ENCODE assay signal across 8 cellular contexts in genomic region chr9:115524467-115525059, GRCh38.
A peak's percentile ranks its signal among the peaks of the same experiment; 100 is the strongest.
DNase-seq lines count a peak whose midpoint lies in the region; ATAC-seq and TF ChIP-seq lines count a peak whose summit lies in the region.

No MANE protein-coding gene starts in this region.

- H3K36me3 ChIP-seq in KMS-11 (ENCODE audit: insufficient read depth) (no peaks in the 10 kb centered on the region), SJSA1 (no peaks in the 10 kb centered on the region), esophagus squamous epithelium (no peaks in the 10 kb centered on the region)

- no peaks in the 10 kb centered on the region for H3K4me1 Mint-ChIP-seq in neural crest cell

- no peaks in the 10 kb centered on the region for H3K36me3 Mint-ChIP-seq in neural crest cell (ENCODE audit: low read depth)

- H2AFZ ChIP-seq in KMS-11 (ENCODE audit: low read depth) = no peak overlapping the region

- no peaks in the 10 kb centered on the region for H3K79me2 ChIP-seq in KMS-11 (ENCODE audit: insufficient read depth, low read depth)

- H3K9ac ChIP-seq in KMS-11 = no peak overlapping the region

- H3K4me3 Mint-ChIP-seq in neural crest cell = no peak overlapping the region

- intact Hi-C loops in esophagus squamous epithelium (cut with DNase I) = loop anchor here (5.0 kb wide), 1 partner anchor 507 kb away; no protein-coding TSS in a partner anchor

- H3K9me3 ChIP-seq in SJSA1 (replicated peaks) (no peaks in the 10 kb centered on the region), esophagus squamous epithelium (no peaks in the 10 kb centered on the region)

- no peaks in the 10 kb centered on the region for H4K20me1 ChIP-seq in KMS-11 (ENCODE audit: insufficient read depth)

- TF ChIP-seq POLR2A in esophagus squamous epithelium (IDR thresholded peaks at IDR 0.05) = no peak

- H3K27me3 Mint-ChIP-seq in neural crest cell (ENCODE audit: low read depth) = no peaks in the 10 kb centered on the region

- H3K4me1 ChIP-seq in KMS-11 (ENCODE audit: low read depth, poor library complexity, severe bottlenecking) (no peaks in the 10 kb centered on the region), SJSA1 (replicated peaks) (peaks cover 3% of the 10 kb centered on the region; the same call in 1 of the 2 replicates), esophagus squamous epithelium (peaks cover 0 to 7% (median 0%) of the 10 kb centered on the region in 3 donors)

- ATAC-seq in GM21825 (IDR thresholded peaks at IDR 0.05; ENCODE audit: unreplicated experiment) = no peak
- ATAC-seq in GM21737 (IDR thresholded peaks at IDR 0.05; ENCODE audit: unreplicated experiment) = no peak

- no peaks in the 10 kb centered on the region for H3K9me3 Mint-ChIP-seq in neural crest cell

- TF ChIP-seq CTCF in 22Rv1 (IDR thresholded peaks at IDR 0.05) (peak; percentile 82), KMS-11 (conservative IDR thresholded peaks at IDR 0.05; ENCODE audit: low read depth, low read length) (peak; percentile 82), esophagus squamous epithelium (IDR thresholded peaks at IDR 0.05) (peak in 5 of 6 experiments; percentile 69 to 81 (median 77)), neural crest cell (conservative IDR thresholded peaks at IDR 0.05) (peak; percentile 84)

- H3K4me3 ChIP-seq in KMS-11 (IDR thresholded peaks at IDR 0.05; ENCODE audit: insufficient read depth, low read depth, low read length) (no peak overlapping the region), SJSA1 (no peak overlapping the region), esophagus squamous epithelium (no peak overlapping the region)

- 19 to 26% methylated on average over 3 of the region's 3 CpGs for WGBS in esophagus squamous epithelium, 2 donors

- H3K27ac ChIP-seq in 22Rv1 (no peak overlapping the region), KMS-11 (no peak overlapping the region), SJSA1 (no peak overlapping the region), esophagus squamous epithelium (no peak overlapping the region)

- H3K4me2 ChIP-seq in KMS-11 = no peak overlapping the region

- peak; percentile 74 for DNase-seq in ELF-1 (ENCODE audit: low read depth, low spot score)
- peak; percentile 42 to 50 for DNase-seq in SJSA1 (ENCODE audit: low read depth in 1 of 2, low spot score in 2 of 2)
- no peak for DNase-seq in esophagus squamous epithelium (lab: John Stamatoyannopoulos, UW)
- DNase-seq in neural crest cell (ENCODE audit: low read depth, low spot score) = peak; percentile 38

- no peaks in the 10 kb centered on the region for H3K27me3 ChIP-seq in KMS-11 (ENCODE audit: insufficient read depth, low read depth)
- H3K27me3 ChIP-seq in SJSA1 (replicated peaks) = no peaks in the 10 kb centered on the region
- no peaks in the 10 kb centered on the region for H3K27me3 ChIP-seq in esophagus squamous epithelium

- no peak overlapping the region for H3K27ac Mint-ChIP-seq in neural crest cell (ENCODE audit: unreplicated experiment)
